In genomic region chr14:23910081-23910875, GRCh38 we compare ENCODE assay signal across 9 cellular contexts. TPM values are rescaled to one million over a fixed set of nuclear protein-coding genes. Genes with fewer than 3 reads are reported as not detected.
DNase-seq lines count a peak whose midpoint lies in the region; ATAC-seq and TF ChIP-seq lines count a peak whose summit lies in the region.
"Had no signal": no experiment of that assay in that cellular context is flagged by ENCODE, and none has a peak within 500 bp of the region (broad histone marks: within the 10 kb centered on the region; RNA-seq: fewer than 3 reads in every experiment).

No MANE protein-coding gene starts in this region.

- H3K36me3 ChIP-seq in NT2/D1 (ENCODE audit: insufficient read depth, insufficient read length, low read length) = no peaks in the 10 kb centered on the region
- H3K36me3 ChIP-seq: neutrophil had no signal

- no peak overlapping the region for H3K4me3 ChIP-seq in HFF-Myc (replicated peaks; ENCODE audit: low read depth, low read length)
- no peak overlapping the region for H3K4me3 ChIP-seq in NT2/D1 (ENCODE audit: insufficient read length, low read depth)

- ATAC-seq in GM18519 (IDR thresholded peaks at IDR 0.05; ENCODE audit: low FRiP score, unreplicated experiment) = no peak
- ATAC-seq in GM18498 (IDR thresholded peaks at IDR 0.05; ENCODE audit: unreplicated experiment) = no peak

- H3K9me3 ChIP-seq in NT2/D1 (ENCODE audit: insufficient read depth, low read length) = no peaks in the 10 kb centered on the region; the same call in 1 of the 2 replicates
- H3K9me3 ChIP-seq: neutrophil had no signal

- H3K9ac ChIP-seq in NT2/D1 (ENCODE audit: insufficient read length, low read depth) = no peak overlapping the region

- DNase-seq in DMS153 treated with DMSO at 0.1 percent for 48 hours (lab: John Stamatoyannopoulos, UW; ENCODE audit: unreplicated experiment) = peak; percentile 24
- peak; percentile 20 for DNase-seq in HFF-Myc (ENCODE audit: extremely low read depth, low read depth)
- peak; percentile 87 for DNase-seq in NT2/D1 (ENCODE audit: low read depth, low spot score)
- peak; percentile 68 for DNase-seq in dermis blood vessel endothelial cell
- DNase-seq in midbrain (lab: John Stamatoyannopoulos, UW) = peak; percentile 10
- no peak for DNase-seq in activated effector memory CD4-positive, alpha-beta T cell treated with anti-CD3 and anti-CD28 coated beads, Interleukin-2, amount 50 U/mL, for 16 hours

- TF ChIP-seq CTCF in HFF-Myc (IDR thresholded peaks at IDR 0.05; ENCODE audit: low read depth, low read length, missing control alignments) = peak; percentile 90

- H3K27me3 ChIP-seq in NT2/D1 (ENCODE audit: insufficient read depth, insufficient read length) = no peaks in the 10 kb centered on the region
- H3K27me3 ChIP-seq: neutrophil had no signal

- no peaks in the 10 kb centered on the region for H3K4me1 ChIP-seq in NT2/D1 (ENCODE audit: insufficient read depth, insufficient read length)

RNA-seq across cellular contexts. Expression of gene DHRS4, which starts 43.3 kb away (rescaled TPM):
- total RNA-seq in dermis blood vessel endothelial cell = 36.4 and 42.9 TPM in 2 replicates
